18 cellular contexts compared by ENCODE assay signal in genomic region chr4:186628058-186628711, GRCh38.
A peak's percentile ranks its signal among the peaks of the same experiment; 100 is the strongest.
DNase-seq lines count a peak whose midpoint lies in the region; ATAC-seq and TF ChIP-seq lines count a peak whose summit lies in the region.
"Had no signal": no experiment of that assay in that cellular context is flagged by ENCODE, and none has a peak within 500 bp of the region (broad histone marks: within the 10 kb centered on the region; RNA-seq: fewer than 3 reads in every experiment).

No MANE protein-coding gene starts in this region.

- H3K27ac ChIP-seq in SJSA1, result peak overlapping the region; percentile 34; the same call in 1 of the 2 replicates
- H3K27ac ChIP-seq in epithelial cell of prostate, result peak overlapping the region; percentile 48
- H3K27ac ChIP-seq: neutrophil, SJCRH30, testis had no signal

- ATAC-seq in HG03521 (IDR thresholded peaks at IDR 0.05; ENCODE audit: unreplicated experiment) (no peak), HG03159 (IDR thresholded peaks at IDR 0.05; ENCODE audit: unreplicated experiment) (no peak)
- ATAC-seq: left ventricle myocardium superior had no signal

- H3K4me1 ChIP-seq in SJSA1 (replicated peaks), result peaks cover 35% of the 10 kb centered on the region
- H3K4me1 ChIP-seq: testis had no signal

- H3K9me3 Mint-ChIP-seq in endothelial cell (ENCODE audit: unreplicated experiment), result no peaks in the 10 kb centered on the region

- H3K27ac Mint-ChIP-seq in endothelial cell (ENCODE audit: unreplicated experiment), result no peak overlapping the region
- H3K27ac Mint-ChIP-seq: activated naive CD4-positive, alpha-beta T cell treated with anti-CD3 and anti-CD28 coated beads, Interleukin-2, amount 50 U/mL, for 24 hours; CD4-positive, alpha-beta T cell had no signal

- no peak overlapping the region for H3K4me3 ChIP-seq in SJSA1
- H3K4me3 ChIP-seq: SJCRH30, testis had no signal

- no peak for TF ChIP-seq CTCF in endothelial cell (IDR thresholded peaks at IDR 0.05; ENCODE audit: unreplicated experiment)

- H3K36me3 Mint-ChIP-seq in endothelial cell (ENCODE audit: low read depth, unreplicated experiment), result peaks cover 7% of the 10 kb centered on the region
- H3K36me3 Mint-ChIP-seq: activated naive CD4-positive, alpha-beta T cell treated with anti-CD3 and anti-CD28 coated beads, Interleukin-2, amount 50 U/mL, for 24 hours had no signal

- H3K27me3 ChIP-seq in SJSA1 (replicated peaks), result no peaks in the 10 kb centered on the region
- H3K27me3 ChIP-seq: neutrophil, SJCRH30, testis had no signal

- H3K4me3 Mint-ChIP-seq in endothelial cell (ENCODE audit: unreplicated experiment), result no peak overlapping the region
- H3K4me3 Mint-ChIP-seq: activated naive CD4-positive, alpha-beta T cell treated with anti-CD3 and anti-CD28 coated beads, Interleukin-2, amount 50 U/mL, for 24 hours; CD4-positive, alpha-beta T cell had no signal

- H3K4me1 Mint-ChIP-seq in endothelial cell (ENCODE audit: unreplicated experiment), result peaks cover 5% of the 10 kb centered on the region
- H3K4me1 Mint-ChIP-seq: activated naive CD4-positive, alpha-beta T cell treated with anti-CD3 and anti-CD28 coated beads, Interleukin-2, amount 50 U/mL, for 24 hours had no signal

- DNase-seq in Caki2 (ENCODE audit: low read depth), result peak; percentile 29
- DNase-seq in HT-29 (ENCODE audit: low spot score), result peak; percentile 89
- DNase-seq in SJSA1 (ENCODE audit: low read depth in 1 of 2, low spot score in 2 of 2), result no peak
- no peak for DNase-seq in epithelial cell of prostate (ENCODE audit: low read depth, low spot score)
- no peak for DNase-seq in COLO668 (lab: John Stamatoyannopoulos, UW; ENCODE audit: unreplicated experiment)
- no peak for DNase-seq in endothelial cell (ENCODE audit: low spot score)
- DNase-seq: CD4-positive, alpha-beta T cell; cerebellar nuclear complex; GOT3; left ventricle myocardium superior; NCI-H1417; NCI-H69; SJCRH30; testis had no signal

- H3K9me3 ChIP-seq in SJSA1 (replicated peaks), result no peaks in the 10 kb centered on the region
- H3K9me3 ChIP-seq: neutrophil, SJCRH30, testis had no signal

- in situ Hi-C loops in Caki2 (cut with HindIII; ENCODE audit: low pct_unique_long_range_greater_than_20kb, low sequenced_read_pairs), result no loop called here

- peaks cover 72% of the 10 kb centered on the region for H3K36me3 ChIP-seq in SJSA1
- H3K36me3 ChIP-seq: neutrophil had no signal

- H3K27me3 Mint-ChIP-seq in endothelial cell (ENCODE audit: unreplicated experiment), result peaks cover 3% of the 10 kb centered on the region
- H3K27me3 Mint-ChIP-seq: activated naive CD4-positive, alpha-beta T cell treated with anti-CD3 and anti-CD28 coated beads, Interleukin-2, amount 50 U/mL, for 24 hours; CD4-positive, alpha-beta T cell had no signal

Comparison
In these comparisons a context has a peak if more than half of its experiments do, and no peak if none do; other contexts are left out.
1. DNase-seq: peak in Caki2 (single experiment) and HT-29 (single experiment); none in SJSA1 (0 of 2), epithelial cell of prostate (single experiment), COLO668 (single experiment) and endothelial cell (single experiment).